In the genomic region with DNA sequence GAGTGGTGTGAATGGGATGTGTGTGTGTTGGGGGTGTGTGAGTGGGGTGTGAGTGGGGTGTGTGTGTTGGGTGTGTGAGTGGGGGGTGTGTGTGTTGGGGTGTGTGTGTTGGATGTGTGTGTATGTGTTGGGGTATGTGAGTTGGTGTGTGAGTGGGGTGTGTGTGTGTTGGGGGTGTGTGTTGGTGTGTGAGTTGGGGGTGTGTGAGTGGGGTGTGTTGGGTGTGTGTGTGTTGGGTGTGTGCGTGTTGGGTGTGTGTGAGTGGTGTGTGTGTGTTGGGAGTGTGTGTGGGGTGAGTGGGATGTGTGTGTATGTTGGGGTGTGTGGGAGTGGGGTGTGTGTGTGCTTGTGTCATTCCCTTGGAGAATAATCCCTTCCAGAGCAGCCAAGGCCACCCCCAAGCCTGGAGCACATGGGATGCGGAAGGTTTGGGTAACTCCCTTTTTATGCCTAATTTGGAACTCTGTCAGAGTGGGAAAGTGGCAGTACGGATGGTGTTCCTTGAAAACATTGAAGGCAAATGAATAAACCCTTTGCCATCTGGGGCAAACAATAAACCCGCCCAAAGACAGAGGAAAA, we compare ENCODE assay signal across 20 cellular contexts. TPM values are rescaled to one million over a fixed set of nuclear protein-coding genes. Genes with fewer than 3 reads are reported as not detected.
DNase-seq lines count a peak whose midpoint lies in the region; ATAC-seq, FAIRE-seq and TF ChIP-seq lines count a peak whose summit lies in the region.
"Had no signal": no experiment of that assay in that cellular context is flagged by ENCODE, and none has a peak within 500 bp of the region (broad histone marks: within the 10 kb centered on the region; RNA-seq: fewer than 3 reads in every experiment).

No MANE protein-coding gene starts in this region.

- H3K27me3 ChIP-seq in breast epithelium, result no peaks in the 10 kb centered on the region
- no peaks in the 10 kb centered on the region for H3K27me3 ChIP-seq in H1 (replicated peaks in 1 of 4; ENCODE audit: control insufficient read depth in 3 of 4, extremely low read depth in 1 of 4, insufficient read depth in 3 of 4, low read length in 3 of 4)
- H3K27me3 ChIP-seq in thymus (ENCODE audit: control insufficient read depth, insufficient read depth), result no peaks in the 10 kb centered on the region
- H3K27me3 ChIP-seq: colonic mucosa, foreskin keratinocyte, neural progenitor cell, upper lobe of right lung had no signal

- no peak for TF ChIP-seq CTCF in MCF 10A (IDR thresholded peaks at IDR 0.05; ENCODE audit: unreplicated experiment)
- TF ChIP-seq CTCF in breast epithelium (IDR thresholded peaks at IDR 0.05), result no peak
- no peak for TF ChIP-seq CTCF in H1 (IDR thresholded peaks at IDR 0.05; ENCODE audit: control extremely low read depth in 1 of 3, insufficient read depth in 1 of 3, low read depth in 1 of 3, low read length in 3 of 3)

- no peaks in the 10 kb centered on the region for H3K27me3 Mint-ChIP-seq in MCF 10A (ENCODE audit: insufficient read depth, unreplicated experiment)
- no peaks in the 10 kb centered on the region for H3K27me3 Mint-ChIP-seq in activated T-helper 17 cell treated with anti-CD3 and anti-CD28 coated beads, Interleukin-2, amount 50 U/mL, for 72 hours
- H3K27me3 Mint-ChIP-seq: stimulated activated naive CD8-positive, alpha-beta T cell treated with anti-CD3 and anti-CD28 coated beads, Interleukin-15, Interleukin-2, amounts not matched to agents 100 ng/mL and 50 ng/mL, for 24 hours had no signal

- 93 to 100% methylated on average over 1 to 4 of the region's 4 CpGs for WGBS in H1 (ENCODE audit: extremely low coverage in 1 of 2, insufficient coverage in 1 of 2, insufficient read length in 1 of 2, insufficient replicate concordance in 2 of 2, low coverage in 1 of 2, low lambda C conversion rate in 2 of 2, missing lambda C conversion rate in 1 of 2), 2 experiments
- 98% methylated on average over 4 of the region's 4 CpGs for WGBS in thymus

- H3K27ac ChIP-seq in breast epithelium, result peak overlapping the region in 1 of 2 donors; percentile 38
- peak overlapping the region; percentile 36; the same call in 1 of the 2 replicates for H3K27ac ChIP-seq in SK-N-MC
- no peak overlapping the region for H3K27ac ChIP-seq in H1 (ENCODE audit: low read depth, low read length)
- H3K27ac ChIP-seq in thymus (ENCODE audit: low read depth), result peak overlapping the region; percentile 18
- H3K27ac ChIP-seq: colonic mucosa, foreskin keratinocyte, neural progenitor cell, upper lobe of right lung had no signal

- no peak overlapping the region for H2BK20ac ChIP-seq in H1 (ENCODE audit: low read length)

- no peak for ATAC-seq in activated T-helper 17 cell treated with anti-CD3 and anti-CD28 coated beads, Interleukin-2, amount 50 U/mL, for 72 hours (replicated peaks)
- no peak for ATAC-seq in SK-N-SH treated with all-trans-retinoic acid at 6 μM for 48 hours
- ATAC-seq: foreskin keratinocyte, upper lobe of right lung had no signal

- H3K4me1 ChIP-seq in breast epithelium (peaks cover 8 to 23% of the 10 kb centered on the region in 2 donors), H1 (replicated peaks in 1 of 4; ENCODE audit: control insufficient read depth in 3 of 4, insufficient read depth in 4 of 4, low read length in 3 of 4) (peaks cover 5 to 13% (median 8%) of the 10 kb centered on the region in 4 experiments), thymus (ENCODE audit: control insufficient read depth, insufficient read depth, low read length) (peaks cover 2% of the 10 kb centered on the region)
- H3K4me1 ChIP-seq: colonic mucosa, foreskin keratinocyte had no signal

- no peak overlapping the region for H4K91ac ChIP-seq in H1 (replicated peaks; ENCODE audit: insufficient read length, low read length)

- no peak overlapping the region for H4K5ac ChIP-seq in H1 (ENCODE audit: insufficient read length, low read depth, low read length)

- no peak overlapping the region for H3K4me2 ChIP-seq in H1 (ENCODE audit: insufficient read depth in 1 of 2, low read depth in 2 of 2, low read length in 2 of 2)
- H3K4me2 ChIP-seq: neural progenitor cell had no signal

- no TSS peak for BruUV-seq in MCF 10A (replicated peaks; lab: Mats Ljungman, UMichigan)

- TF ChIP-seq EP300 in H1 (IDR thresholded peaks at IDR 0.05; ENCODE audit: borderline replicate concordance in 1 of 2, low read depth in 2 of 2, low read length in 2 of 2), result no peak

- FAIRE-seq in H1 (lab: Jason Lieb, UNC), result no peak
- FAIRE-seq: H54 had no signal

- H2BK5ac ChIP-seq in H1 (ENCODE audit: low read depth, low read length), result no peak overlapping the region

- POLR2A ChIA-PET in MCF 10A (lab: Yijun Ruan, JAX), result no interaction called here
- POLR2A ChIA-PET in H1 (lab: Charles Lee; ENCODE audit: partially characterized antibody), result interaction anchor here (0.5 to 7.5 kb wide), 4 partner anchors 8 to 226 kb away, joined by 3 to 63 read pairs (median 5); a partner anchor contains a TSS

- H3K4me1 Mint-ChIP-seq in MCF 10A (ENCODE audit: insufficient read depth, unreplicated experiment), result peaks cover 31% of the 10 kb centered on the region
- H3K4me1 Mint-ChIP-seq in activated T-helper 17 cell treated with anti-CD3 and anti-CD28 coated beads, Interleukin-2, amount 50 U/mL, for 72 hours, result peaks cover 38% of the 10 kb centered on the region

- no peak overlapping the region for H3K14ac ChIP-seq in H1 (ENCODE audit: insufficient read length)

- H2BK15ac ChIP-seq in H1 (ENCODE audit: low read length), result no peak overlapping the region

- no peak overlapping the region for H2BK120ac ChIP-seq in H1 (replicated peaks; ENCODE audit: low read depth, low read length)

- H3K56ac ChIP-seq in H1 (replicated peaks; ENCODE audit: insufficient read length, low read depth, low read length), result peak overlapping the region; percentile 98

- peaks cover 23% of the 10 kb centered on the region for H3K36me3 Mint-ChIP-seq in MCF 10A (ENCODE audit: insufficient read depth, unreplicated experiment)
- no peaks in the 10 kb centered on the region for H3K36me3 Mint-ChIP-seq in activated T-helper 17 cell treated with anti-CD3 and anti-CD28 coated beads, Interleukin-2, amount 50 U/mL, for 72 hours (ENCODE audit: low read depth)

- peaks cover 0 to 12% of the 10 kb centered on the region in 2 experiments for H4K20me1 ChIP-seq in H1 (replicated peaks in 1 of 2; ENCODE audit: control insufficient read depth in 1 of 2, insufficient read depth in 2 of 2, low read length in 2 of 2)

- H2AFZ ChIP-seq in H1 (ENCODE audit: low read length), result no peak overlapping the region
- H2AFZ ChIP-seq: neural progenitor cell had no signal

- TF ChIP-seq POLR2A in breast epithelium (IDR thresholded peaks at IDR 0.05), result no peak
- TF ChIP-seq POLR2A in H1 (IDR thresholded peaks at IDR 0.05; ENCODE audit: control extremely low read depth in 1 of 2, low read depth in 2 of 2, low read length in 2 of 2), result no peak

- H3K23me2 ChIP-seq in H1 (ENCODE audit: low read depth, low read length), result peaks cover 5% of the 10 kb centered on the region; the same call in 1 of the 2 replicates

- H3K4me3 Mint-ChIP-seq in MCF 10A (ENCODE audit: unreplicated experiment), result no peak overlapping the region
- H3K4me3 Mint-ChIP-seq in activated T-helper 17 cell treated with anti-CD3 and anti-CD28 coated beads, Interleukin-2, amount 50 U/mL, for 72 hours, result no peak overlapping the region
- H3K4me3 Mint-ChIP-seq: neural progenitor cell; stimulated activated naive CD8-positive, alpha-beta T cell treated with anti-CD3 and anti-CD28 coated beads, Interleukin-15, Interleukin-2, amounts not matched to agents 100 ng/mL and 50 ng/mL, for 24 hours had no signal

- peaks cover 9% of the 10 kb centered on the region; the same call in 1 of the 2 replicates for H3K79me1 ChIP-seq in H1 (ENCODE audit: low read depth, low read length)

- H3K18ac ChIP-seq in H1 (ENCODE audit: extremely low read depth, low read length), result no peak overlapping the region

- no peak for TF ChIP-seq RAD21 in H1 (IDR thresholded peaks at IDR 0.05 in 1 of 2, conservative IDR thresholded peaks at IDR 0.05 in 1 of 2; ENCODE audit: low read depth in 2 of 2, low read length in 2 of 2)

- H2BK12ac ChIP-seq in H1 (ENCODE audit: low read depth, low read length), result no peak overlapping the region

- intact Hi-C loops in MCF 10A (cut with micrococcal nuclease) (no loop called here), breast epithelium (cut with DNase I; ENCODE audit: low total_unique reads) (no loop called here)

- peak overlapping the region; percentile 54 for H3K27ac Mint-ChIP-seq in MCF 10A (ENCODE audit: low read depth, unreplicated experiment)
- H3K27ac Mint-ChIP-seq in activated T-helper 17 cell treated with anti-CD3 and anti-CD28 coated beads, Interleukin-2, amount 50 U/mL, for 72 hours, result no peak overlapping the region

- H3K4ac ChIP-seq in H1 (replicated peaks; ENCODE audit: insufficient read length, low read depth, low read length), result peak overlapping the region; percentile 38

- no peak overlapping the region for H3K23ac ChIP-seq in H1 (ENCODE audit: insufficient read length)

- no peak overlapping the region for H2AK5ac ChIP-seq in H1 (ENCODE audit: low read depth, low read length)

- DNase-seq in MCF 10A (ENCODE audit: unreplicated experiment), result no peak
- no peak for DNase-seq in breast epithelium (ENCODE audit: low spot score in 2 of 2)
- no peak for DNase-seq in SK-N-MC (ENCODE audit: low read depth, low spot score)
- DNase-seq in H1 (ENCODE audit: low read depth in 1 of 2, low spot score in 2 of 2), result no peak
- DNase-seq in SIG-M5 (lab: John Stamatoyannopoulos, UW), result no peak
- DNase-seq: activated CD8-positive, alpha-beta memory T cell treated with anti-CD3 and anti-CD28 coated beads for 24 hours; activated gamma-delta T cell treated with Interleukin-2 at 50 U/mL for 16 hours; colonic mucosa; COR-L47; foreskin keratinocyte; NCI-H187 treated with DMSO at 0.1 percent for 48 hours; retina; stimulated activated CD4-positive, alpha-beta T cell treated with anti-CD3 and anti-CD28 coated beads, Interleukin-15, amount 100 ng/mL, for 24 hours; upper lobe of right lung had no signal

- CTCF ChIA-PET in MCF 10A (lab: Yijun Ruan, JAX), result interaction anchor here (0.6 kb wide), 1 partner anchor 90 kb away, joined by 3 read pairs; no protein-coding TSS in a partner anchor
- CTCF ChIA-PET in H1 (lab: Charles Lee; ENCODE audit: partially characterized antibody), result no interaction called here

- H3K36me3 ChIP-seq in breast epithelium, result no peaks in the 10 kb centered on the region
- no peaks in the 10 kb centered on the region for H3K36me3 ChIP-seq in SK-N-MC (ENCODE audit: insufficient read depth, low read length)
- peaks cover 0 to 2% (median 0%) of the 10 kb centered on the region in 4 experiments; a peak in 1 of 8 replicates for H3K36me3 ChIP-seq in H1 (ENCODE audit: control insufficient read depth in 2 of 4, insufficient read depth in 4 of 4, low read length in 3 of 4)
- peaks cover 57% of the 10 kb centered on the region for H3K36me3 ChIP-seq in thymus (ENCODE audit: control insufficient read depth, insufficient read depth)
- H3K36me3 ChIP-seq: neural progenitor cell had no signal

- H3K9me3 Mint-ChIP-seq in MCF 10A (ENCODE audit: unreplicated experiment), result no peaks in the 10 kb centered on the region
- no peaks in the 10 kb centered on the region for H3K9me3 Mint-ChIP-seq in activated T-helper 17 cell treated with anti-CD3 and anti-CD28 coated beads, Interleukin-2, amount 50 U/mL, for 72 hours
- H3K9me3 Mint-ChIP-seq: neural progenitor cell; stimulated activated naive CD8-positive, alpha-beta T cell treated with anti-CD3 and anti-CD28 coated beads, Interleukin-15, Interleukin-2, amounts not matched to agents 100 ng/mL and 50 ng/mL, for 24 hours had no signal

- no peak overlapping the region; the same call in 1 of the 2 replicates for H4K8ac ChIP-seq in H1 (ENCODE audit: extremely low read depth, insufficient read depth, low read length)

- H3K9me3 ChIP-seq in breast epithelium, result no peaks in the 10 kb centered on the region
- no peaks in the 10 kb centered on the region for H3K9me3 ChIP-seq in SK-N-MC (ENCODE audit: low read depth, low read length)
- H3K9me3 ChIP-seq in H1 (ENCODE audit: insufficient read depth in 2 of 2, low read depth in 1 of 2, low read length in 1 of 2), result no peaks in the 10 kb centered on the region
- no peaks in the 10 kb centered on the region for H3K9me3 ChIP-seq in thymus (ENCODE audit: control insufficient read depth)
- H3K9me3 ChIP-seq: colonic mucosa, upper lobe of right lung had no signal

- no peaks in the 10 kb centered on the region for H3K79me2 ChIP-seq in H1 (ENCODE audit: control insufficient read depth in 1 of 2, insufficient read depth in 2 of 2, low read length in 2 of 2)

- H3K9ac ChIP-seq in SK-N-MC (ENCODE audit: insufficient read length), result no peak overlapping the region
- H3K9ac ChIP-seq in H1 (replicated peaks in 1 of 4; ENCODE audit: extremely low read depth in 1 of 4, low read depth in 3 of 4, low read length in 3 of 4), result no peak overlapping the region
- H3K9ac ChIP-seq: neural progenitor cell had no signal

- H3K4me3 ChIP-seq in breast epithelium (no peak overlapping the region), SK-N-MC (no peak overlapping the region), H1 (ENCODE audit: extremely low read depth in 1 of 4, insufficient read depth in 2 of 4, low read depth in 3 of 4, low read length in 4 of 4) (no peak overlapping the region), thymus (ENCODE audit: low read length) (no peak overlapping the region)
- H3K4me3 ChIP-seq: colonic mucosa, neural progenitor cell, upper lobe of right lung had no signal

RNA-seq across cellular contexts. Expression of a gene that starts 14.3 kb away (rescaled TPM):
- total RNA-seq in MCF 10A (2022) (50.5 and 67.5 TPM in 2 replicates), breast epithelium (100 to 1,000 TPM in 2 of 3 donors, 10 to 100 TPM in 1; 96.0 to 111 (median 101) TPM)
- total RNA-seq in H1 (2021; fragmentation: NEBNext Ultra II Directional; extraction: Animal tissue kit (Norgen Biotek cat#: 25700)), result 62.1 and 62.8 TPM in 2 replicates
- polyA plus RNA-seq in H1 (2011; rRNA removed) (30.4 and 33.8 TPM in 2 replicates), thymus (114 TPM)
- 29.3 TPM for polyA plus RNA-seq in H1 (2011; cell fraction: cytosol; rRNA removed)
- 278 TPM for polyA plus RNA-seq in H1 (2011; cell fraction: nucleus; rRNA removed)
- 41.4 to 55.4 TPM (median 46.9 TPM) in 4 replicates for polyA plus RNA-seq in H1 (2012, experiment 1 of 2)
- 4.1 TPM for polyA plus RNA-seq in H1 (2012, experiment 2 of 2)
- polyA plus RNA-seq in H1 (2013, experiment 1 of 2), result 26.5 TPM
- 21.3 TPM for polyA plus RNA-seq in H1 (2013, experiment 2 of 2)
- polyA minus RNA-seq in H1 (2011; rRNA and poly(A)+ RNA removed), result 118 and 169 TPM in 2 replicates
- polyA minus RNA-seq in H1 (2011; cell fraction: cytosol; rRNA and poly(A)+ RNA removed), result 76.0 TPM
- polyA minus RNA-seq in H1 (2011; cell fraction: nucleus; rRNA and poly(A)+ RNA removed), result 166 TPM
- 1,000 to 10,000 TPM; 1,022 to 1,405 TPM for total RNA-seq in activated T-helper 17 cell treated with anti-CD3 and anti-CD28 coated beads, Interleukin-2, amount 50 U/mL, for 72 hours

RNA-seq across cellular contexts. Expression of a gene that starts 54.7 kb away (rescaled TPM):
- total RNA-seq in MCF 10A (2022), result 11.7 and 13.6 TPM in 2 replicates
- 10 to 100 TPM; 12.0 to 20.6 (median 19.0) TPM for total RNA-seq in breast epithelium
- total RNA-seq in H1 (2021; fragmentation: NEBNext Ultra II Directional; extraction: Animal tissue kit (Norgen Biotek cat#: 25700)), result 15.5 and 18.2 TPM in 2 replicates
- 25.9 and 36.4 TPM in 2 replicates for polyA plus RNA-seq in H1 (2011; rRNA removed)
- 17.5 TPM for polyA plus RNA-seq in H1 (2011; cell fraction: cytosol; rRNA removed)
- 102 TPM for polyA plus RNA-seq in H1 (2011; cell fraction: nucleus; rRNA removed)
- 15.1 to 18.1 TPM (median 17.1 TPM) in 4 replicates for polyA plus RNA-seq in H1 (2012, experiment 1 of 2)
- 14.0 TPM for polyA plus RNA-seq in H1 (2012, experiment 2 of 2)
- polyA plus RNA-seq in H1 (2013, experiment 1 of 2), result 17.1 TPM
- polyA plus RNA-seq in H1 (2013, experiment 2 of 2), result 15.3 TPM
- polyA minus RNA-seq in H1 (2011; rRNA and poly(A)+ RNA removed), result 11.4 and 14.1 TPM in 2 replicates
- polyA minus RNA-seq in H1 (2011; cell fraction: cytosol; rRNA and poly(A)+ RNA removed), result 6.9 TPM
- polyA minus RNA-seq in H1 (2011; cell fraction: nucleus; rRNA and poly(A)+ RNA removed), result 34.6 TPM
- 17.4 TPM for polyA plus RNA-seq in thymus
- 10 to 100 TPM; 23.5 to 37.3 TPM for total RNA-seq in activated T-helper 17 cell treated with anti-CD3 and anti-CD28 coated beads, Interleukin-2, amount 50 U/mL, for 72 hours

RNA-seq across cellular contexts. Expression of a gene that starts 54.8 kb away (rescaled TPM):
- total RNA-seq in MCF 10A (2022) (42.0 and 42.4 TPM in 2 replicates), breast epithelium (10 to 100 TPM; 28.3 to 38.1 (median 32.1) TPM)
- 15.6 and 19.6 TPM in 2 replicates for total RNA-seq in H1 (2021; fragmentation: NEBNext Ultra II Directional; extraction: Animal tissue kit (Norgen Biotek cat#: 25700))
- polyA plus RNA-seq in H1 (2011; rRNA removed) (18.0 and 39.2 TPM in 2 replicates), thymus (38.9 TPM)
- 15.0 TPM for polyA plus RNA-seq in H1 (2011; cell fraction: cytosol; rRNA removed)
- polyA plus RNA-seq in H1 (2011; cell fraction: nucleus; rRNA removed), result 67.1 TPM
- polyA plus RNA-seq in H1 (2012, experiment 1 of 2), result 12.4 to 20.3 TPM (median 15.5 TPM) in 4 replicates
- 9.4 TPM for polyA plus RNA-seq in H1 (2012, experiment 2 of 2)
- 15.4 TPM for polyA plus RNA-seq in H1 (2013, experiment 1 of 2)
- 14.5 TPM for polyA plus RNA-seq in H1 (2013, experiment 2 of 2)
- 7.3 and 12.8 TPM in 2 replicates for polyA minus RNA-seq in H1 (2011; rRNA and poly(A)+ RNA removed)
- polyA minus RNA-seq in H1 (2011; cell fraction: cytosol; rRNA and poly(A)+ RNA removed), result 10.8 TPM
- 22.3 TPM for polyA minus RNA-seq in H1 (2011; cell fraction: nucleus; rRNA and poly(A)+ RNA removed)
- 10 to 100 TPM; 45.7 to 63.6 TPM for total RNA-seq in activated T-helper 17 cell treated with anti-CD3 and anti-CD28 coated beads, Interleukin-2, amount 50 U/mL, for 72 hours

Comparison
In these comparisons a context has a peak if more than half of its experiments do, and no peak if none do; other contexts are left out.
1. RNA of a gene that starts 14.3 kb away (total RNA-seq): 1,022 to 1,405 TPM in activated T-helper 17 cell treated with anti-CD3 and anti-CD28 coated beads, Interleukin-2, amount 50 U/mL, for 72 hours; 96.0 to 111 TPM in breast epithelium, 62.1 to 62.8 TPM in H1 and 50.5 to 67.5 TPM in MCF 10A; every median in the first group is over 4 times any median in the second.